ENCODE assay signal across 9 cellular contexts in genomic region chr17:36641877-36642845, GRCh38. TPM values are rescaled to one million over a fixed set of nuclear protein-coding genes. Genes with fewer than 3 reads are reported as not detected.
A peak's percentile ranks its signal among the peaks of the same experiment; 100 is the strongest.
DNase-seq lines count a peak whose midpoint lies in the region; ATAC-seq, FAIRE-seq and TF ChIP-seq lines count a peak whose summit lies in the region.
"Had no signal": no experiment of that assay in that cellular context is flagged by ENCODE, and none has a peak within 500 bp of the region (broad histone marks: within the 10 kb centered on the region; RNA-seq: fewer than 3 reads in every experiment).

No MANE protein-coding gene starts in this region.

- no peak for TF ChIP-seq CTCF in PC-9 (conservative IDR thresholded peaks at IDR 0.05)

- peak; percentile 16 to 79 (median 71) for DNase-seq in NCI-H1417 (lab: John Stamatoyannopoulos, UW)
- no peak for DNase-seq in NCI-H1417 treated with DMSO at 0.1 percent for 48 hours (lab: John Stamatoyannopoulos, UW)
- DNase-seq in activated naive CD4-positive, alpha-beta T cell treated with anti-CD3 and anti-CD28 coated beads, Interleukin-2, amount 50 U/mL, for 16 hours: peak; percentile 15
- DNase-seq in stimulated activated naive CD8-positive, alpha-beta T cell treated with anti-CD3 and anti-CD28 coated beads, Interleukin-15, Interleukin-2, amounts not matched to agents 100 U/mL and 50 U/mL, for 24 hours: peak; percentile 14
- no peak for DNase-seq in GM19239 (ENCODE audit: insufficient read length, low spot score)
- DNase-seq in PC-9: no peak
- DNase-seq in erythroblast (lab: John Stamatoyannopoulos, UW): no peak

- H3K4me2 ChIP-seq in PC-9: no peak overlapping the region

- no peak for TF ChIP-seq POLR2A in erythroblast (IDR thresholded peaks at IDR 0.05; ENCODE audit: low read length)

- no peaks in the 10 kb centered on the region for H4K20me1 ChIP-seq in PC-9 (ENCODE audit: insufficient read depth)

- no peak overlapping the region for H2AFZ ChIP-seq in PC-9

- FAIRE-seq in GM19239 (lab: Jason Lieb, UNC): no peak

- H3K27me3 ChIP-seq in PC-9 (ENCODE audit: insufficient read depth, low read depth): peaks cover 27% of the 10 kb centered on the region

- BruUV-seq in PC-9 (replicated peaks; lab: Mats Ljungman, UMichigan): no TSS peak

- H3K9me2 ChIP-seq in PC-9 (ENCODE audit: insufficient read depth): no peaks in the 10 kb centered on the region

- H3K36me3 ChIP-seq in PC-9 (ENCODE audit: low read depth): no peaks in the 10 kb centered on the region

- ATAC-seq in stimulated activated naive CD8-positive, alpha-beta T cell treated with anti-CD3 and anti-CD28 coated beads, Interleukin-15, Interleukin-2, amounts not matched to agents 100 U/mL and 50 U/mL, for 24 hours: no peak

- H3K4me1 ChIP-seq in PC-9 (replicated peaks; ENCODE audit: insufficient read depth): no peaks in the 10 kb centered on the region

- intact Hi-C loops in PC-9 (cut with micrococcal nuclease; ENCODE audit: unreplicated experiment): no loop called here

- CTCF ChIA-PET in PC-9 (lab: Charles Lee): no interaction called here

- H3K79me2 ChIP-seq in PC-9 (ENCODE audit: low read depth): no peaks in the 10 kb centered on the region

- POLR2A ChIA-PET in PC-9 (lab: Charles Lee; ENCODE audit: unreplicated experiment): no interaction called here

- H3K27ac ChIP-seq in PC-9: no peak overlapping the region
- H3K27ac ChIP-seq: HL-60 had no signal

- H3K4me3 ChIP-seq in iPS-18c (ENCODE audit: insufficient read depth, low read depth, low read length) (peak overlapping the region; percentile 59), PC-9 (no peak overlapping the region)

- no peaks in the 10 kb centered on the region for H3F3A ChIP-seq in PC-9 (ENCODE audit: insufficient read depth, low read depth)

- H3K9me3 ChIP-seq in iPS-18c (ENCODE audit: control insufficient read depth, insufficient read depth, low read length) (no peaks in the 10 kb centered on the region), PC-9 (ENCODE audit: insufficient read depth, low read depth) (no peaks in the 10 kb centered on the region)

RNA-seq across cellular contexts. Expression of gene MRM1, which starts 40.8 kb away (rescaled TPM):
- total RNA-seq in PC-9 (2021): 9.6 and 10.9 TPM in 2 replicates

RNA-seq across cellular contexts. Expression of gene DHRS11, which starts 50.5 kb away (rescaled TPM):
- 18.0 and 24.2 TPM in 2 replicates for total RNA-seq in PC-9 (2021)

Comparison
In these comparisons a context has a peak if more than half of its experiments do, and no peak if none do; other contexts are left out.
1. DNase-seq: peak in NCI-H1417 (3 of 3), activated naive CD4-positive, alpha-beta T cell treated with anti-CD3 and anti-CD28 coated beads, Interleukin-2, amount 50 U/mL, for 16 hours (single experiment) and stimulated activated naive CD8-positive, alpha-beta T cell treated with anti-CD3 and anti-CD28 coated beads, Interleukin-15, Interleukin-2, amounts not matched to agents 100 U/mL and 50 U/mL, for 24 hours (single experiment); none in NCI-H1417 treated with DMSO at 0.1 percent for 48 hours (single experiment), GM19239 (single experiment), PC-9 (0 of 2) and erythroblast (0 of 2).